17 cellular contexts compared by ENCODE assay signal in the genomic region with DNA sequence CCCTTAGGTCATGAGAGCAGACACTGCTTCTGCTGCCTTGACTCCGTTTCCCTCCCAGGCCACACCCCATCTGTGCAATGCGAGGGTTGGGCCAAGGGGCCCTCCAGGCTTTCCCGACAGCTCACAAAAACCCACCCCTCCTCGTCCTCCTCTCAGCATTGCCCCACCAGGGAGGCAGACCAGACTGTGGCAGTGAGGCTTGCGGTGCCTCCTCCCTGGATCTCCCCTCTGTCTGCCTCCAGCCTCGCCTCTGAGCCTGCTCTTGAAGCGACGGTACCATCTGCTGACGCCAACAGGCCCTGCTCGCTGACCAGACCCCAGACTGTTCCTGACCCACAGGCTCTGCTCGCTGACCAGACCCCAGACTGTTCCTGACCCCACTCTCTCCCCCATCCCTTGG.
"Had no signal": no experiment of that assay in that cellular context is flagged by ENCODE, and none has a peak within 500 bp of the region (broad histone marks: within the 10 kb centered on the region; RNA-seq: fewer than 3 reads in every experiment).

No MANE protein-coding gene starts in this region.

- H3K4me1 ChIP-seq: body of pancreas, lower lobe of right lung, parathyroid adenoma, stomach, upper lobe of left lung had no signal

- DNase-seq: activated CD4-positive, alpha-beta T cell treated with anti-CD3 and anti-CD28 coated beads, Interleukin-2, amount 10 ng/mL, durations not matched to agents 24 days and 14 days; activated CD8-positive, alpha-beta memory T cell treated with anti-CD3 and anti-CD28 coated beads for 24 hours; activated CD8-positive, alpha-beta memory T cell treated with anti-CD3 and anti-CD28 coated beads, Interleukin-2, amount 50 U/mL, for 48 hours; activated gamma-delta T cell treated with Interleukin-2 at 50 U/mL for 16 hours; body of pancreas; dorsolateral prefrontal cortex; left cardiac atrium; lower lobe of right lung; natural killer cell; retina; stimulated activated CD8-positive, alpha-beta memory T cell treated with anti-CD3 and anti-CD28 coated beads, Interleukin-4, amount 100 ng/mL, for 48 hours; stomach; upper lobe of left lung; WERI-Rb-1 had no signal

- H3K9me3 ChIP-seq: body of pancreas, lower lobe of right lung, neutrophil, stomach, upper lobe of left lung had no signal

- H3K9me3 Mint-ChIP-seq: activated CD4-positive, alpha-beta T cell treated with anti-CD3 and anti-CD28 coated beads, Interleukin-2, amount 10 ng/mL, durations not matched to agents 24 days and 14 days; natural killer cell had no signal

- H3K27me3 ChIP-seq: body of pancreas, dorsolateral prefrontal cortex, neutrophil, stomach, upper lobe of left lung had no signal

- H3K4me1 Mint-ChIP-seq: activated CD4-positive, alpha-beta T cell treated with anti-CD3 and anti-CD28 coated beads, Interleukin-2, amount 10 ng/mL, durations not matched to agents 24 days and 14 days; natural killer cell had no signal

- H3K27ac Mint-ChIP-seq: activated CD4-positive, alpha-beta T cell treated with anti-CD3 and anti-CD28 coated beads, Interleukin-2, amount 10 ng/mL, durations not matched to agents 24 days and 14 days; activated naive CD8-positive, alpha-beta T cell; natural killer cell had no signal

- H3K4me3 ChIP-seq: body of pancreas, dorsolateral prefrontal cortex, lower lobe of right lung, stomach, upper lobe of left lung had no signal

- H3K4me3 Mint-ChIP-seq: activated CD4-positive, alpha-beta T cell treated with anti-CD3 and anti-CD28 coated beads, Interleukin-2, amount 10 ng/mL, durations not matched to agents 24 days and 14 days; activated naive CD8-positive, alpha-beta T cell; natural killer cell had no signal

- H3K27ac ChIP-seq: body of pancreas, dorsolateral prefrontal cortex, lower lobe of right lung, neutrophil, parathyroid adenoma, stomach, upper lobe of left lung, WERI-Rb-1 had no signal

- H3K27me3 Mint-ChIP-seq: activated CD4-positive, alpha-beta T cell treated with anti-CD3 and anti-CD28 coated beads, Interleukin-2, amount 10 ng/mL, durations not matched to agents 24 days and 14 days; activated naive CD8-positive, alpha-beta T cell had no signal

- ATAC-seq: body of pancreas, left cardiac atrium, lower lobe of right lung, natural killer cell had no signal
